Comparison of ENCODE assay signal across 17 cellular contexts in genomic region chr2:240294514-240294913, GRCh38.
DNase-seq lines count a peak whose midpoint lies in the region; ATAC-seq and TF ChIP-seq lines count a peak whose summit lies in the region.
"Had no signal": no experiment of that assay in that cellular context is flagged by ENCODE, and none has a peak within 500 bp of the region (broad histone marks: within the 10 kb centered on the region; RNA-seq: fewer than 3 reads in every experiment).

No MANE protein-coding gene starts in this region.

- no peaks in the 10 kb centered on the region for H3K27me3 ChIP-seq in right cardiac atrium (ENCODE audit: control insufficient read depth, insufficient read depth)
- peaks cover 3% of the 10 kb centered on the region for H3K27me3 ChIP-seq in osteoblast (ENCODE audit: insufficient read depth, low read length)

- TF ChIP-seq CTCF in osteoblast (IDR thresholded peaks at IDR 0.05; ENCODE audit: extremely low read depth, low read depth, low read length) = no peak

- no peaks in the 10 kb centered on the region for H3K9me3 ChIP-seq in right cardiac atrium (ENCODE audit: control insufficient read depth, low read length)
- no peaks in the 10 kb centered on the region for H3K9me3 ChIP-seq in osteoblast (ENCODE audit: low read depth, low read length)
- H3K9me3 ChIP-seq: Caco-2, HAP-1 had no signal

- no peaks in the 10 kb centered on the region for H3K27me3 Mint-ChIP-seq in T-helper 2 cell treated with Interferon-gamma antibody and Interleukin-4, amounts not matched to agents 5 μg/mL and 100 μg/mL, for 36 hours (ENCODE audit: low read depth)
- H3K27me3 Mint-ChIP-seq: CD8-positive, alpha-beta memory T cell had no signal

- H3K36me3 ChIP-seq in osteoblast (ENCODE audit: insufficient read depth, low read length) = no peaks in the 10 kb centered on the region
- H3K36me3 ChIP-seq: HAP-1 had no signal

- H3K4me1 ChIP-seq in right cardiac atrium (ENCODE audit: control insufficient read depth, insufficient read depth, low read length) (peaks cover 3% of the 10 kb centered on the region), osteoblast (ENCODE audit: insufficient read depth, low read length) (no peaks in the 10 kb centered on the region)
- H3K4me1 ChIP-seq: Caco-2 had no signal

- no peaks in the 10 kb centered on the region for H3K9me3 Mint-ChIP-seq in T-helper 2 cell treated with Interferon-gamma antibody and Interleukin-4, amounts not matched to agents 5 μg/mL and 100 μg/mL, for 36 hours
- H3K9me3 Mint-ChIP-seq: CD8-positive, alpha-beta memory T cell; HFFc6 had no signal

- no peak overlapping the region for H2AFZ ChIP-seq in osteoblast (ENCODE audit: low read length)

- 77% methylated on average over 5 of the region's 5 CpGs for WGBS in right cardiac atrium

- no peaks in the 10 kb centered on the region for H3K36me3 Mint-ChIP-seq in T-helper 2 cell treated with Interferon-gamma antibody and Interleukin-4, amounts not matched to agents 5 μg/mL and 100 μg/mL, for 36 hours (ENCODE audit: low read depth)
- H3K36me3 Mint-ChIP-seq: CD8-positive, alpha-beta memory T cell had no signal

- H3K4me2 ChIP-seq in osteoblast (ENCODE audit: insufficient read depth, low read length) = no peak overlapping the region

- no peaks in the 10 kb centered on the region for H3K79me2 ChIP-seq in osteoblast (ENCODE audit: insufficient read depth, low read length)

- no peak overlapping the region for H3K4me3 ChIP-seq in right cardiac atrium (ENCODE audit: low read length)
- no peak overlapping the region for H3K4me3 ChIP-seq in osteoblast (ENCODE audit: insufficient read depth, low read length)
- H3K4me3 ChIP-seq: HAP-1 had no signal

- no peak for ATAC-seq in right cardiac atrium
- ATAC-seq in HG03196 (IDR thresholded peaks at IDR 0.05; ENCODE audit: unreplicated experiment) = no peak
- ATAC-seq: HepG2 had no signal

- no peaks in the 10 kb centered on the region for H4K20me1 ChIP-seq in osteoblast (ENCODE audit: insufficient read depth, low read length)

- peak overlapping the region; percentile 40 for H3K27ac ChIP-seq in right cardiac atrium (ENCODE audit: low read length)
- H3K27ac ChIP-seq in osteoblast (ENCODE audit: low read depth, low read length) = no peak overlapping the region
- H3K27ac ChIP-seq: 22Rv1 had no signal

- H3K4me1 Mint-ChIP-seq in T-helper 2 cell treated with Interferon-gamma antibody and Interleukin-4, amounts not matched to agents 5 μg/mL and 100 μg/mL, for 36 hours (ENCODE audit: low read depth) = no peaks in the 10 kb centered on the region
- H3K4me1 Mint-ChIP-seq: CD8-positive, alpha-beta memory T cell had no signal

- DNase-seq in T-helper 2 cell treated with Interferon-gamma antibody and Interleukin-4, amounts not matched to agents 5 μg/mL and 100 μg/mL, for 36 hours (ENCODE audit: low spot score) = peak; percentile 2
- DNase-seq in T-helper 2 cell (no peak), right cardiac atrium (no peak), cardiac septum (ENCODE audit: low spot score) (no peak), osteoblast (ENCODE audit: insufficient read length, low spot score, missing footprints) (peak; percentile 57), C1 segment of cervical spinal cord (lab: John Stamatoyannopoulos, UW) (no peak), NCI-H345 (lab: John Stamatoyannopoulos, UW) (no peak)
- DNase-seq: Caco-2; CD8-positive, alpha-beta memory T cell; DND-41; GDM1; GOT3; HFFc6 had no signal

- no peak overlapping the region for H3K27ac Mint-ChIP-seq in T-helper 2 cell treated with Interferon-gamma antibody and Interleukin-4, amounts not matched to agents 5 μg/mL and 100 μg/mL, for 36 hours
- H3K27ac Mint-ChIP-seq: CD8-positive, alpha-beta memory T cell; HFFc6 had no signal

- intact Hi-C loops in right cardiac atrium (cut with DNase I) = loop anchor here in 1 of 4 donors (10.0 kb wide), 2 partner anchors 60 to 140 kb away; partner anchors contain the start of gene GPC1
- intact Hi-C loops in cardiac septum (cut with DNase I) = no loop called here

- no peak overlapping the region for H3K4me3 Mint-ChIP-seq in T-helper 2 cell treated with Interferon-gamma antibody and Interleukin-4, amounts not matched to agents 5 μg/mL and 100 μg/mL, for 36 hours
- H3K4me3 Mint-ChIP-seq: CD8-positive, alpha-beta memory T cell; HFFc6 had no signal

Comparison
In these comparisons a context has a peak if more than half of its experiments do, and no peak if none do; other contexts are left out.
1. DNase-seq: peak in T-helper 2 cell treated with Interferon-gamma antibody and Interleukin-4, amounts not matched to agents 5 μg/mL and 100 μg/mL, for 36 hours (single experiment) and osteoblast (single experiment); none in T-helper 2 cell (0 of 5), right cardiac atrium (0 of 3), cardiac septum (single experiment), C1 segment of cervical spinal cord (0 of 14) and NCI-H345 (single experiment).